7 cellular contexts compared by ENCODE assay signal in the genomic region with DNA sequence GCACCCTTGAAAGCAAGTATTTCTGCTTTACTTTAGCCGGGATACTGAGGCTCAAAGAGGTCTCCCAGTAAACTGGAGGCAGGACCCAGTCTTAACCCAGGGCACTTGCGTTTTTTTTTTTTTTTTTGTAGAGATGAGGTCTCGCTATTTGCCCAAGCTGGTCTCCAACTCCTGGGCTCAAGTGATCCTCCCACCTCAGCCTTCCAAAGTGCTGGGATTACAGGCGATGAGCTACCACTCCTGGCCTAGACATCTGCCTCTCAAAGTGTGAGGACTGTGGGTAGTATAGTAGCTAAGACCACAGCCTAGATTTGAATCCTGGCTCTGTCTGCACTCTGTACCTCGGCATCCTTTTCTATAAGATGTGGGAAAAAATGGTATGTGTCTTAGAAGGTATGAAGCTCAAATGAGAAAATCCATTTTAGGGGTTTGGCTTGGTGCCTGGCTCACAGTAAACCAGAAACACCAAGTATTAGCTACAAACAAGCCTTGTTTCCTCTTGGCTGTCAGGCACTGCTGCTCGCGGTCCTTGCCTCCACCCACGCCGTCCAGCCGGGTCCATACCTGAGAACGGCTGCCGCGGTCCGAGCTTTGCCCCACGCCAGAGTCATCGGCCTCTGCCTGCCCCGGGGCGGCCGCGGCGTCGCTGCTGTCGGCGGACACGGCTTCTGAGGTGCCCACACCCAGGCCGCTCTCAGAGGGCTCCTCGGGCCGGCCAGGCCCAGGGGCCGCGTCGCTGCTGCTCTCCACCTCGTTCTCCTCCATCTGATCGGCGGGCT. TPM values are rescaled to one million over a fixed set of nuclear protein-coding genes. Genes with fewer than 3 reads are reported as not detected.
A peak's percentile ranks its signal among the peaks of the same experiment; 100 is the strongest.
DNase-seq lines count a peak whose midpoint lies in the region; ATAC-seq and TF ChIP-seq lines count a peak whose summit lies in the region.

No MANE protein-coding gene starts in this region.

- no peak for DNase-seq in right atrium auricular region (ENCODE audit: low spot score)
- no peak for DNase-seq in retinal pigment epithelial cell (ENCODE audit: low read depth)
- no peak for DNase-seq in NCI-H2227 (lab: John Stamatoyannopoulos, UW; ENCODE audit: unreplicated experiment)

- no peaks in the 10 kb centered on the region for H3K9me3 Mint-ChIP-seq in activated naive CD8-positive, alpha-beta T cell (ENCODE audit: low read depth)

- H3K4me3 Mint-ChIP-seq in activated naive CD8-positive, alpha-beta T cell = peak overlapping the region; percentile 99

- H3K27me3 Mint-ChIP-seq in activated naive CD8-positive, alpha-beta T cell = no peaks in the 10 kb centered on the region

- H3K4me1 Mint-ChIP-seq in activated naive CD8-positive, alpha-beta T cell (ENCODE audit: low read depth) = peaks cover 17% of the 10 kb centered on the region

- no peaks in the 10 kb centered on the region for H3K27me3 ChIP-seq in right atrium auricular region

- H3K27ac Mint-ChIP-seq in activated naive CD8-positive, alpha-beta T cell = peak overlapping the region; percentile 99

- peaks cover 31% of the 10 kb centered on the region for H3K36me3 ChIP-seq in right atrium auricular region

- H3K4me1 ChIP-seq in right atrium auricular region = peaks cover 0 to 25% of the 10 kb centered on the region in 2 donors

- peaks cover 4% of the 10 kb centered on the region for H3K36me3 Mint-ChIP-seq in activated naive CD8-positive, alpha-beta T cell

- ATAC-seq in GM18502 (IDR thresholded peaks at IDR 0.05; ENCODE audit: poor library complexity, unreplicated experiment) (peak; percentile 5), HG03196 (IDR thresholded peaks at IDR 0.05; ENCODE audit: unreplicated experiment) (peak; percentile 13), HG02973 (IDR thresholded peaks at IDR 0.05; ENCODE audit: unreplicated experiment) (no peak)

- TF ChIP-seq CTCF in right atrium auricular region (IDR thresholded peaks at IDR 0.05) (no peak), retinal pigment epithelial cell (conservative IDR thresholded peaks at IDR 0.05; ENCODE audit: low read depth, low read length) (no peak)

- H3K9me3 ChIP-seq in right atrium auricular region = no peaks in the 10 kb centered on the region

- H3K4me3 ChIP-seq in right atrium auricular region = peak overlapping the region; percentile 87 to 90
- peak overlapping the region; percentile 94 for H3K4me3 ChIP-seq in retinal pigment epithelial cell (ENCODE audit: low read length)

- peak overlapping the region; percentile 95 to 99 for H3K27ac ChIP-seq in right atrium auricular region

RNA-seq across cellular contexts. Expression of gene ZNF335, which starts 1.2 kb away (rescaled TPM):
- total RNA-seq in right atrium auricular region = 10 to 100 TPM in 1 of 2 donors, 1 to 10 TPM in 1; 6.6 to 12.1 TPM

RNA-seq across cellular contexts. Expression of gene PCIF1, which starts 36.4 kb away (rescaled TPM):
- 10 to 100 TPM; 21.1 to 39.8 TPM for total RNA-seq in right atrium auricular region

RNA-seq across cellular contexts. Expression of gene MMP9, which starts 37.9 kb away (rescaled TPM):
- total RNA-seq in right atrium auricular region = 1 to 10 TPM in 1 of 2 donors, under 1 TPM in 1; 0.82 to 1.8 TPM

RNA-seq across cellular contexts. Expression of gene SLC12A5, which starts 58.2 kb away (rescaled TPM):
- not detected for total RNA-seq in right atrium auricular region

RNA-seq across cellular contexts. Expression of gene PLTP, which starts 58.9 kb away (rescaled TPM):
- 100 to 1,000 TPM in 1 of 2 donors, 10 to 100 TPM in 1; 53.6 to 221 TPM for total RNA-seq in right atrium auricular region
